ENCODE assay signal across 21 cellular contexts in the genomic region with DNA sequence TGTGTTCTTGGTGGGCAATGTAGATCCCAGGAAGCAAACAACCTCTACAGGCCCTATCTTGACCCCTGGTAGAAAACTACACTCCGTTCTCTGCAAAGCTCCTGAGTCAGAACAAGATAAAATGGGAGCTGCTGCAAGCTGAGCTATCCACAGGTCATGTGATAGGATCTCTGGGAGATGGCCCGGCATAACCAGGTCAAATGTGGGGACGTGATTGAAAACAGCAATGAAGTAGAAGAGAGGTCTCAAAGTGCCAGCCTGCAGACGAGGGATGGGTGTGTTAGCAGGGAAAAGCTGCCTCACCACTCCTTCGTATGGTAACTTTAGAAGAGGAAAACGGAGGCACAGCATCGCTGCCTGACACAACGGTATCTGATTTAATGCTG. TPM values are rescaled to one million over a fixed set of nuclear protein-coding genes. Genes with fewer than 3 reads are reported as not detected.
DNase-seq lines count a peak whose midpoint lies in the region; ATAC-seq and TF ChIP-seq lines count a peak whose summit lies in the region.
"Had no signal": no experiment of that assay in that cellular context is flagged by ENCODE, and none has a peak within 500 bp of the region (broad histone marks: within the 10 kb centered on the region; RNA-seq: fewer than 3 reads in every experiment).

No MANE protein-coding gene starts in this region.

- no peaks in the 10 kb centered on the region for H3K9me3 Mint-ChIP-seq in osteocyte (ENCODE audit: unreplicated experiment)
- H3K9me3 Mint-ChIP-seq: CD4-positive, alpha-beta T cell; H9 had no signal

- no peak overlapping the region for H3K4me3 ChIP-seq in right cardiac atrium (ENCODE audit: low read length)
- H3K4me3 ChIP-seq: SJCRH30 had no signal

- peak overlapping the region; percentile 53 for H3K27ac ChIP-seq in right cardiac atrium (ENCODE audit: low read length)
- H3K27ac ChIP-seq: SJCRH30 had no signal

- H3K27me3 ChIP-seq in right cardiac atrium (ENCODE audit: control insufficient read depth, insufficient read depth): no peaks in the 10 kb centered on the region

- WGBS in right cardiac atrium: 72% methylated on average over 8 of the region's 8 CpGs

- H3K4me3 Mint-ChIP-seq in osteocyte (ENCODE audit: unreplicated experiment): no peak overlapping the region
- H3K4me3 Mint-ChIP-seq: CD4-positive, alpha-beta T cell; H9 had no signal

- no peak overlapping the region for H3K27ac Mint-ChIP-seq in osteocyte (ENCODE audit: unreplicated experiment)
- H3K27ac Mint-ChIP-seq: CD4-positive, alpha-beta T cell; H9 had no signal

- intact Hi-C loops in Right ventricle myocardium superior (cut with DNase I) (no loop called here), right cardiac atrium (cut with DNase I) (no loop called here)

- no peak for TF ChIP-seq CTCF in osteocyte (IDR thresholded peaks at IDR 0.05)

- H3K4me1 ChIP-seq in right cardiac atrium (ENCODE audit: control insufficient read depth, insufficient read depth, low read length): peaks cover 11% of the 10 kb centered on the region
- H3K4me1 ChIP-seq: SJCRH30 had no signal

- no peaks in the 10 kb centered on the region for H3K4me1 Mint-ChIP-seq in osteocyte (ENCODE audit: unreplicated experiment)
- H3K4me1 Mint-ChIP-seq: H9 had no signal

- H3K9me3 ChIP-seq in right cardiac atrium (ENCODE audit: control insufficient read depth, low read length): no peaks in the 10 kb centered on the region
- H3K9me3 ChIP-seq: SJCRH30 had no signal

- DNase-seq in amniotic epithelial cell (ENCODE audit: low read depth) (peak; percentile 16), Right ventricle myocardium superior (no peak), right cardiac atrium (no peak), osteocyte (ENCODE audit: extremely low spot score, unreplicated experiment) (no peak), NCI-H446 (lab: John Stamatoyannopoulos, UW) (no peak), OCI-M2 (lab: John Stamatoyannopoulos, UW; ENCODE audit: unreplicated experiment) (no peak)
- DNase-seq: CD4-positive, alpha-beta T cell; COR-L47; DMS79; H9; KBM-7; NCI-H1092; NCI-H1436; NCI-H187 treated with DMSO at 0.1 percent for 48 hours; NCI-H2107; NCI-H510A; SJCRH30 had no signal

- no peaks in the 10 kb centered on the region for H3K27me3 Mint-ChIP-seq in osteocyte (ENCODE audit: unreplicated experiment)
- H3K27me3 Mint-ChIP-seq: CD4-positive, alpha-beta T cell had no signal

- H3K36me3 Mint-ChIP-seq in osteocyte (ENCODE audit: unreplicated experiment): no peaks in the 10 kb centered on the region

- peak; percentile 53 for ATAC-seq in Right ventricle myocardium superior (ENCODE audit: poor library complexity)
- peak in 1 of 2 donors; percentile 30 for ATAC-seq in right cardiac atrium
- no peak for ATAC-seq in GM19467 (IDR thresholded peaks at IDR 0.05; ENCODE audit: unreplicated experiment)
- ATAC-seq: HepG2, Panc1 had no signal

RNA-seq across cellular contexts. Expression of a gene that starts 25.0 kb away (rescaled TPM):
- total RNA-seq in Right ventricle myocardium superior: 2.1 TPM
- 1 to 10 TPM; 1.1 to 3.6 (median 1.8) TPM for total RNA-seq in right cardiac atrium
- 1.4 TPM for polyA plus RNA-seq in right cardiac atrium
- 0.86 and 1.5 TPM in 2 replicates for total RNA-seq in osteocyte
- total RNA-seq: H9, HepG2 had no signal
- polyA plus RNA-seq: BJ, HepG2 had no signal
